In genomic region chr13:22927008-22927393, GRCh38 we compare ENCODE assay signal across 10 cellular contexts.
A peak's percentile ranks its signal among the peaks of the same experiment; 100 is the strongest.
DNase-seq lines count a peak whose midpoint lies in the region; ATAC-seq and TF ChIP-seq lines count a peak whose summit lies in the region.
"Had no signal": no experiment of that assay in that cellular context is flagged by ENCODE, and none has a peak within 500 bp of the region (broad histone marks: within the 10 kb centered on the region; RNA-seq: fewer than 3 reads in every experiment).

No MANE protein-coding gene starts in this region.

- H3K27ac ChIP-seq in colonic mucosa (no peak overlapping the region), lung (ENCODE audit: low read depth in 1 of 2, low read length in 1 of 2) (peak overlapping the region in 1 of 2 donors; percentile 52), testis (peak overlapping the region; percentile 63 to 71)
- H3K27ac ChIP-seq: SJSA1 had no signal

- no peaks in the 10 kb centered on the region for H3K4me1 ChIP-seq in colonic mucosa
- H3K4me1 ChIP-seq in lung (ENCODE audit: control insufficient read depth in 2 of 2, insufficient read depth in 2 of 2, low read length in 2 of 2): peaks cover 0 to 5% of the 10 kb centered on the region in 2 donors
- peaks cover 4% of the 10 kb centered on the region for H3K4me1 ChIP-seq in testis
- H3K4me1 ChIP-seq: SJSA1 had no signal

- intact Hi-C loops in colonic mucosa (cut with DNase I): no loop called here
- intact Hi-C loops in testis (cut with DNase I; ENCODE audit: low total_unique reads): no loop called here
- intact Hi-C loops in activated CD4-positive, alpha-beta T cell treated with anti-CD3 and anti-CD28 coated beads for 36 hours (cut with DNase I, micrococcal nuclease): no loop called here

- POLR2A ChIA-PET in activated CD4-positive, alpha-beta T cell treated with anti-CD3 and anti-CD28 coated beads for 36 hours (lab: Charles Lee): no interaction called here

- CTCF ChIA-PET in activated CD4-positive, alpha-beta T cell treated with anti-CD3 and anti-CD28 coated beads for 36 hours (lab: Charles Lee): no interaction called here

- no peak for TF ChIP-seq POLR2A in testis (IDR thresholded peaks at IDR 0.05)

- no peak for TF ChIP-seq CTCF in colonic mucosa (IDR thresholded peaks at IDR 0.05)
- no peak for TF ChIP-seq CTCF in lung (IDR thresholded peaks at IDR 0.05; ENCODE audit: control extremely low read depth, extremely low read depth)
- no peak for TF ChIP-seq CTCF in testis (IDR thresholded peaks at IDR 0.05)

- no peaks in the 10 kb centered on the region for H3K9me3 Mint-ChIP-seq in activated CD4-positive, alpha-beta T cell treated with anti-CD3 and anti-CD28 coated beads for 36 hours (ENCODE audit: low read depth)

- peaks cover 8% of the 10 kb centered on the region for H3K4me1 Mint-ChIP-seq in activated CD4-positive, alpha-beta T cell treated with anti-CD3 and anti-CD28 coated beads for 36 hours

- WGBS in lung, 2 donors: 41 to 44% methylated on average over 26 to 28 of the region's 28 CpGs
- WGBS in testis, 2 donors: 30 to 47% methylated on average over 7 to 22 of the region's 28 CpGs

- peaks cover 34% of the 10 kb centered on the region for H3K27me3 Mint-ChIP-seq in activated CD4-positive, alpha-beta T cell treated with anti-CD3 and anti-CD28 coated beads for 36 hours

- DNase-seq in colonic mucosa (no peak), lung (ENCODE audit: low spot score) (no peak), testis (peak; percentile 34), NCI-H2227 (lab: John Stamatoyannopoulos, UW; ENCODE audit: unreplicated experiment) (no peak), NCI-H1048 (lab: John Stamatoyannopoulos, UW) (no peak), germinal center (ENCODE audit: low spot score) (no peak)
- DNase-seq in activated CD4-positive, alpha-beta T cell treated with anti-CD3 and anti-CD28 coated beads for 36 hours: no peak
- DNase-seq: NCI-H2029 treated with DMSO at 0.1 percent for 48 hours had no signal

- no peaks in the 10 kb centered on the region for H3K36me3 Mint-ChIP-seq in activated CD4-positive, alpha-beta T cell treated with anti-CD3 and anti-CD28 coated beads for 36 hours (ENCODE audit: low read depth)

- H3K4me3 ChIP-seq in colonic mucosa (peak overlapping the region; percentile 38), lung (peak overlapping the region; percentile 14), testis (peak overlapping the region; percentile 59 to 76)
- H3K4me3 ChIP-seq: SJSA1 had no signal

- H3K27me3 ChIP-seq in colonic mucosa: no peaks in the 10 kb centered on the region
- H3K27me3 ChIP-seq in lung (ENCODE audit: control insufficient read depth, insufficient read depth): no peaks in the 10 kb centered on the region
- no peaks in the 10 kb centered on the region for H3K27me3 ChIP-seq in testis
- H3K27me3 ChIP-seq: SJSA1 had no signal

- H3K27ac Mint-ChIP-seq in activated CD4-positive, alpha-beta T cell treated with anti-CD3 and anti-CD28 coated beads for 36 hours: no peak overlapping the region

- H3K9me3 ChIP-seq in colonic mucosa (no peaks in the 10 kb centered on the region), lung (ENCODE audit: control insufficient read depth in 2 of 2, insufficient read depth in 1 of 2, low read length in 1 of 2) (peaks cover 0 to 6% of the 10 kb centered on the region in 2 donors), testis (no peaks in the 10 kb centered on the region)
- H3K9me3 ChIP-seq: SJSA1 had no signal

- H3K9ac ChIP-seq in colonic mucosa (ENCODE audit: low read depth in 2 of 2, low read length in 2 of 2): no peak overlapping the region

- no peak overlapping the region for H3K4me3 Mint-ChIP-seq in activated CD4-positive, alpha-beta T cell treated with anti-CD3 and anti-CD28 coated beads for 36 hours

- ATAC-seq in GM21390 (IDR thresholded peaks at IDR 0.05; ENCODE audit: unreplicated experiment): peak; percentile 47
- ATAC-seq in lung (ENCODE audit: insufficient read depth, low FRiP score): peak; percentile 10
- no peak for ATAC-seq in activated CD4-positive, alpha-beta T cell treated with anti-CD3 and anti-CD28 coated beads for 36 hours

- no peaks in the 10 kb centered on the region for H3K36me3 ChIP-seq in colonic mucosa
- H3K36me3 ChIP-seq in lung (ENCODE audit: control insufficient read depth in 2 of 2, insufficient read depth in 2 of 2, low read length in 2 of 2): no peaks in the 10 kb centered on the region
- no peaks in the 10 kb centered on the region for H3K36me3 ChIP-seq in testis (ENCODE audit: low read depth, missing control alignments)
- H3K36me3 ChIP-seq: SJSA1 had no signal

Comparison
In these comparisons a context has a peak if more than half of its experiments do, and no peak if none do; other contexts are left out.
1. H3K4me3 ChIP-seq: peak in every context shown above with its lines; median percentile 68 in testis; 38 in colonic mucosa; 14 in lung.